Comparison of ENCODE assay signal across 6 cellular contexts in genomic region chr18:79958981-79959380, GRCh38. TPM values are rescaled to one million over a fixed set of nuclear protein-coding genes. Genes with fewer than 3 reads are reported as not detected.
"Had no signal": no experiment of that assay in that cellular context is flagged by ENCODE, and none has a peak within 500 bp of the region (broad histone marks: within the 10 kb centered on the region; RNA-seq: fewer than 3 reads in every experiment).

No MANE protein-coding gene starts in this region.

- H3K9me3 Mint-ChIP-seq: GM23338, H9, HFFc6, IgD-negative memory B cell had no signal

- H3K27ac Mint-ChIP-seq: GM23338, H9, IgD-negative memory B cell had no signal

- H3K4me3 Mint-ChIP-seq: GM23338 had no signal

- H3K36me3 Mint-ChIP-seq: IgD-negative memory B cell had no signal

- H3K4me3 ChIP-seq: GM23338 had no signal

- DNase-seq: H9, HCEC 1CT, HFFc6, KBM-7 had no signal

- ATAC-seq: GM23338 had no signal

RNA-seq across cellular contexts. Expression of gene HSBP1L1, which starts 5.5 kb away (rescaled TPM):
- total RNA-seq: H9 had no signal
